ENCODE assay signal across 9 cellular contexts in genomic region chr1:16013220-16013907, GRCh38. TPM values are rescaled to one million over a fixed set of nuclear protein-coding genes. Genes with fewer than 3 reads are reported as not detected.
DNase-seq lines count a peak whose midpoint lies in the region; ATAC-seq and TF ChIP-seq lines count a peak whose summit lies in the region.
"Had no signal": no experiment of that assay in that cellular context is flagged by ENCODE, and none has a peak within 500 bp of the region (broad histone marks: within the 10 kb centered on the region; RNA-seq: fewer than 3 reads in every experiment).

No MANE protein-coding gene starts in this region.

- no peaks in the 10 kb centered on the region for H3K27me3 Mint-ChIP-seq in activated T-helper 1 cell treated with anti-CD3 and anti-CD28 coated beads, Interleukin-12 subunit alpha, Interleukin-12 subunit beta, Interleukin-2, Interleukin-4 antibody, amounts not matched to agents 30 ng/mL and 10 ng/mL and 1 ng/mL, durations not matched to agents 14 hours and 24 hours and 36 hours (ENCODE audit: insufficient read depth)

- H3K4me3 ChIP-seq in GM06990 (replicated peaks; ENCODE audit: low read depth, low read length) (peak overlapping the region; percentile 22; the same call in 1 of the 2 replicates), prostate gland (peak overlapping the region; percentile 23 to 34), aorta (ENCODE audit: low read length in 2 of 2) (no peak overlapping the region)

- no peak overlapping the region for H3K4me3 Mint-ChIP-seq in activated T-helper 1 cell treated with anti-CD3 and anti-CD28 coated beads, Interleukin-12 subunit alpha, Interleukin-12 subunit beta, Interleukin-2, Interleukin-4 antibody, amounts not matched to agents 30 ng/mL and 10 ng/mL and 1 ng/mL, durations not matched to agents 14 hours and 24 hours and 36 hours

- peak overlapping the region; percentile 43 for H3K27ac Mint-ChIP-seq in activated T-helper 1 cell treated with anti-CD3 and anti-CD28 coated beads, Interleukin-12 subunit alpha, Interleukin-12 subunit beta, Interleukin-2, Interleukin-4 antibody, amounts not matched to agents 30 ng/mL and 10 ng/mL and 1 ng/mL, durations not matched to agents 14 hours and 24 hours and 36 hours

- peaks cover 17% of the 10 kb centered on the region for H3K4me1 Mint-ChIP-seq in activated T-helper 1 cell treated with anti-CD3 and anti-CD28 coated beads, Interleukin-12 subunit alpha, Interleukin-12 subunit beta, Interleukin-2, Interleukin-4 antibody, amounts not matched to agents 30 ng/mL and 10 ng/mL and 1 ng/mL, durations not matched to agents 14 hours and 24 hours and 36 hours (ENCODE audit: low read depth)

- DNase-seq in GM06990 (ENCODE audit: extremely low read depth, insufficient read length) (peak; percentile 45), MV-4-11 (lab: John Stamatoyannopoulos, UW) (peak; percentile 51), Right ventricle myocardium inferior (ENCODE audit: missing footprints) (peak; percentile 85), prostate gland (ENCODE audit: low spot score) (peak; percentile 59), aorta (peak; percentile 89 to 93), posterior vena cava (ENCODE audit: low spot score) (no peak), cortex of kidney (lab: John Stamatoyannopoulos, UW) (no peak)
- no peak for DNase-seq in activated T-helper 1 cell treated with anti-CD3 and anti-CD28 coated beads, Interleukin-12 subunit alpha, Interleukin-12 subunit beta, Interleukin-2, Interleukin-4 antibody, amounts not matched to agents 30 ng/mL and 10 ng/mL and 1 ng/mL, durations not matched to agents 14 hours and 24 hours and 36 hours (ENCODE audit: low spot score)

- H3K27ac ChIP-seq in prostate gland (peak overlapping the region; percentile 78 to 84), aorta (ENCODE audit: low read depth in 1 of 2, low read length in 2 of 2) (peak overlapping the region; percentile 83 to 93)

- TF ChIP-seq POLR2A in prostate gland (IDR thresholded peaks at IDR 0.05) = no peak

- H3K4me1 ChIP-seq in prostate gland (replicated peaks) (peaks cover 7% of the 10 kb centered on the region), aorta (ENCODE audit: control insufficient read depth in 1 of 2, insufficient read depth in 2 of 2, low read length in 2 of 2) (no peaks in the 10 kb centered on the region)

- TF ChIP-seq CTCF in GM06990 (IDR thresholded peaks at IDR 0.05; ENCODE audit: insufficient read depth, low read length, poor library complexity, severe bottlenecking) = no peak
- TF ChIP-seq CTCF in prostate gland (IDR thresholded peaks at IDR 0.05) = no peak

- no peaks in the 10 kb centered on the region for H3K36me3 Mint-ChIP-seq in activated T-helper 1 cell treated with anti-CD3 and anti-CD28 coated beads, Interleukin-12 subunit alpha, Interleukin-12 subunit beta, Interleukin-2, Interleukin-4 antibody, amounts not matched to agents 30 ng/mL and 10 ng/mL and 1 ng/mL, durations not matched to agents 14 hours and 24 hours and 36 hours (ENCODE audit: low read depth)

- no peaks in the 10 kb centered on the region for H3K9me3 Mint-ChIP-seq in activated T-helper 1 cell treated with anti-CD3 and anti-CD28 coated beads, Interleukin-12 subunit alpha, Interleukin-12 subunit beta, Interleukin-2, Interleukin-4 antibody, amounts not matched to agents 30 ng/mL and 10 ng/mL and 1 ng/mL, durations not matched to agents 14 hours and 24 hours and 36 hours

- H3K9me3 ChIP-seq in prostate gland = no peaks in the 10 kb centered on the region
- H3K9me3 ChIP-seq in aorta (ENCODE audit: control insufficient read depth, low read length) = no peaks in the 10 kb centered on the region

- intact Hi-C loops in activated T-helper 1 cell treated with anti-CD3 and anti-CD28 coated beads, Interleukin-12 subunit alpha, Interleukin-12 subunit beta, Interleukin-2, Interleukin-4 antibody, amounts not matched to agents 30 ng/mL and 10 ng/mL and 1 ng/mL, durations not matched to agents 14 hours and 24 hours and 36 hours (cut with micrococcal nuclease) = no loop called here
- intact Hi-C loops in Right ventricle myocardium inferior (cut with DNase I) = no loop called here
- intact Hi-C loops in prostate gland (cut with DNase I) = no loop called here
- intact Hi-C loops in aorta (cut with DNase I) = loop anchor here in 1 of 2 donors (5.0 kb wide), 1 partner anchor 34 kb away; no protein-coding TSS in a partner anchor
- intact Hi-C loops in posterior vena cava (cut with DNase I) = no loop called here

- H3K36me3 ChIP-seq in GM06990 (ENCODE audit: control insufficient read depth, insufficient read depth, low read length) (no peaks in the 10 kb centered on the region), prostate gland (no peaks in the 10 kb centered on the region), aorta (ENCODE audit: control insufficient read depth in 1 of 2, insufficient read depth in 2 of 2, low read length in 1 of 2) (no peaks in the 10 kb centered on the region)

- WGBS in prostate gland = 8% methylated on average over 13 of the region's 28 CpGs
- 6 to 13% methylated on average over 21 to 28 of the region's 28 CpGs for WGBS in aorta, 2 donors

- ATAC-seq in Right ventricle myocardium inferior (peak; percentile 42), aorta (ENCODE audit: low FRiP score) (peak; percentile 75)

- H3K27me3 ChIP-seq in GM06990 (replicated peaks; ENCODE audit: control insufficient read depth, insufficient read depth, low read length) (no peaks in the 10 kb centered on the region), prostate gland (replicated peaks; ENCODE audit: insufficient read depth) (no peaks in the 10 kb centered on the region), aorta (ENCODE audit: control insufficient read depth in 1 of 2, insufficient read depth in 2 of 2, low read length in 1 of 2) (no peaks in the 10 kb centered on the region)

RNA-seq across cellular contexts. Expression of gene HSPB7, which starts 4.5 kb away (rescaled TPM):
- not detected in 2 replicates for total RNA-seq in activated T-helper 1 cell treated with anti-CD3 and anti-CD28 coated beads, Interleukin-12 subunit alpha, Interleukin-12 subunit beta, Interleukin-2, Interleukin-4 antibody, amounts not matched to agents 30 ng/mL and 10 ng/mL and 1 ng/mL, durations not matched to agents 14 hours and 24 hours and 36 hours
- total RNA-seq in Right ventricle myocardium inferior = 4,074 TPM
- total RNA-seq in prostate gland = 10 to 100 TPM; 11.4 to 20.4 TPM
- total RNA-seq in aorta = 100 to 1,000 TPM; 313 to 802 TPM
- polyA plus RNA-seq in aorta = 100 to 1,000 TPM; 128 to 338 TPM
- total RNA-seq in posterior vena cava = 100 to 1,000 TPM; 272 to 588 TPM
- total RNA-seq: T-helper 1 cell treated with Interleukin-12 subunit alpha and Interleukin-12 subunit beta and Interleukin-4 antibody, amounts not matched to agents 30 ng/mL and 1 ng/mL, for 36 hours had no signal

RNA-seq across cellular contexts. Expression of gene CLCNKA, which starts 8.5 kb away (rescaled TPM):
- total RNA-seq in activated T-helper 1 cell treated with anti-CD3 and anti-CD28 coated beads, Interleukin-12 subunit alpha, Interleukin-12 subunit beta, Interleukin-2, Interleukin-4 antibody, amounts not matched to agents 30 ng/mL and 10 ng/mL and 1 ng/mL, durations not matched to agents 14 hours and 24 hours and 36 hours = not detected in 2 replicates
- total RNA-seq in Right ventricle myocardium inferior (0.19 TPM), prostate gland (1 to 10 TPM in 1 of 2 donors, under 1 TPM in 1; 0.41 to 2.1 TPM), aorta (1 to 10 TPM; 1.0 to 1.3 TPM), posterior vena cava (under 1 TPM; 0.51 to 0.90 TPM)
- 1 to 10 TPM in 1 of 2 donors, not detected in 1; 4.5 TPM for polyA plus RNA-seq in aorta
- total RNA-seq: T-helper 1 cell treated with Interleukin-12 subunit alpha and Interleukin-12 subunit beta and Interleukin-4 antibody, amounts not matched to agents 30 ng/mL and 1 ng/mL, for 36 hours had no signal

RNA-seq across cellular contexts. Expression of gene SRARP, which starts 9.3 kb away (rescaled TPM):
- not detected in 2 replicates for total RNA-seq in activated T-helper 1 cell treated with anti-CD3 and anti-CD28 coated beads, Interleukin-12 subunit alpha, Interleukin-12 subunit beta, Interleukin-2, Interleukin-4 antibody, amounts not matched to agents 30 ng/mL and 10 ng/mL and 1 ng/mL, durations not matched to agents 14 hours and 24 hours and 36 hours
- total RNA-seq in Right ventricle myocardium inferior (0.41 TPM), prostate gland (1 to 10 TPM in 1 of 2 donors, not detected in 1; 2.7 TPM), aorta (not detected), posterior vena cava (not detected)
- not detected for polyA plus RNA-seq in aorta
- total RNA-seq: T-helper 1 cell treated with Interleukin-12 subunit alpha and Interleukin-12 subunit beta and Interleukin-4 antibody, amounts not matched to agents 30 ng/mL and 1 ng/mL, for 36 hours had no signal

RNA-seq across cellular contexts. Expression of gene CLCNKB, which starts 30.2 kb away (rescaled TPM):
- total RNA-seq in activated T-helper 1 cell treated with anti-CD3 and anti-CD28 coated beads, Interleukin-12 subunit alpha, Interleukin-12 subunit beta, Interleukin-2, Interleukin-4 antibody, amounts not matched to agents 30 ng/mL and 10 ng/mL and 1 ng/mL, durations not matched to agents 14 hours and 24 hours and 36 hours = not detected in 2 replicates
- total RNA-seq in Right ventricle myocardium inferior (2.2 TPM), prostate gland (1 to 10 TPM; 1.0 to 1.9 TPM), aorta (under 1 TPM in 1 of 2 donors, not detected in 1; 0.39 TPM), posterior vena cava (under 1 TPM; 0.62 to 0.88 TPM)
- polyA plus RNA-seq in aorta = under 1 TPM; 0.23 to 0.38 TPM
- total RNA-seq: T-helper 1 cell treated with Interleukin-12 subunit alpha and Interleukin-12 subunit beta and Interleukin-4 antibody, amounts not matched to agents 30 ng/mL and 1 ng/mL, for 36 hours had no signal

RNA-seq across cellular contexts. Expression of gene ZBTB17, which starts 37.5 kb away (rescaled TPM):
- 62.6 and 68.8 TPM in 2 replicates for total RNA-seq in activated T-helper 1 cell treated with anti-CD3 and anti-CD28 coated beads, Interleukin-12 subunit alpha, Interleukin-12 subunit beta, Interleukin-2, Interleukin-4 antibody, amounts not matched to agents 30 ng/mL and 10 ng/mL and 1 ng/mL, durations not matched to agents 14 hours and 24 hours and 36 hours
- total RNA-seq in Right ventricle myocardium inferior (23.4 TPM), prostate gland (10 to 100 TPM; 28.2 to 50.8 TPM), aorta (10 to 100 TPM; 42.3 to 55.5 TPM), posterior vena cava (10 to 100 TPM; 31.6 to 38.7 TPM)
- polyA plus RNA-seq in aorta = 100 to 1,000 TPM in 1 of 2 donors, 10 to 100 TPM in 1; 15.0 to 134 TPM

Comparison
In these comparisons a context has a peak if more than half of its experiments do, and no peak if none do; other contexts are left out.
1. DNase-seq: peak in GM06990 (single experiment), MV-4-11 (single experiment), Right ventricle myocardium inferior (single experiment), prostate gland (single experiment) and aorta (2 of 2); none in activated T-helper 1 cell treated with anti-CD3 and anti-CD28 coated beads, Interleukin-12 subunit alpha, Interleukin-12 subunit beta, Interleukin-2, Interleukin-4 antibody, amounts not matched to agents 30 ng/mL and 10 ng/mL and 1 ng/mL, durations not matched to agents 14 hours and 24 hours and 36 hours (single experiment), posterior vena cava (single experiment) and cortex of kidney (single experiment).
2. H3K4me3 ChIP-seq: peak in GM06990 (single experiment) and prostate gland (2 of 2); none in aorta (0 of 2).
3. RNA of gene HSPB7, which starts 4.5 kb away (total RNA-seq): 4,074 TPM in Right ventricle myocardium inferior (single experiment), 313 to 802 TPM in aorta and 272 to 588 TPM in posterior vena cava; 11.4 to 20.4 TPM in prostate gland and not detected in activated T-helper 1 cell treated with anti-CD3 and anti-CD28 coated beads, Interleukin-12 subunit alpha, Interleukin-12 subunit beta, Interleukin-2, Interleukin-4 antibody, amounts not matched to agents 30 ng/mL and 10 ng/mL and 1 ng/mL, durations not matched to agents 14 hours and 24 hours and 36 hours; every median in the first group is over 10 times any median in the second.